Comparison of ENCODE assay signal across 8 cellular contexts in the genomic region with DNA sequence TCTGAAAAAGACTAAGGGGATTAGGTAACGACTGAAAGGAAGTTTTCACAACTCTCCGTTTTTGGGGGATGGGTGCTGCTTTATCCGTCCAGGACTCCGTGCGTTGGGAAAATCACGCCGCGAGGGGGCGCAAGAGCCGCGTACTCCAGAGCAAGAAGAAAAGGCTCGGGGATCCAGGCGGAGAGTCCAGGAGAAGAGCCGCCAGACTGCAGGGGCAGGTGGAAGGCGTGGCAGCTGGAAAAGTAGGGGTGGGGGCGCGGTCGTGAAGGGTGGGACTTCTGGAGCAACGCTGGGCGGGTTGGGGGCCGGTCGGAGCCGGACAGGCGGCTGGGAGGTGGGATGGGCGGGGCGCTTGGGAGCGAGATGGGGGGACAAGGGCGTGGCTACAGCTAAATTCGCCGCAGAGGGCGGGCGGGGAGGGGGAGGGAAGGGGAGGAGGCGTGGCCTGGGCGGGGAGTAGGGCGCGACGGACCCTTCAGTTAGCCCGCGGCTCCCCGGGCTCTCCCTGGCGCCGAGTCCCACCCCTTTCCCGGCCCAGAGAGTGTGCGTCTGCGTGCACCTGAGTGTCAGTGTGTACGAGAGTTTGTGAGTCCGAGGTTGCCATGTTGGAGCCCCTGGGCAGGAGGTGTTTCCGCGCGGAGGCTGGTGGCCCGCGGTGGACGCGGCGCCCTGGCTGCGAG. TPM values are rescaled to one million over a fixed set of nuclear protein-coding genes. Genes with fewer than 3 reads are reported as not detected.
DNase-seq lines count a peak whose midpoint lies in the region; ATAC-seq lines count a peak whose summit lies in the region.

No MANE protein-coding gene starts in this region.

- H3K79me2 ChIP-seq in Karpas-422 (ENCODE audit: low read length) = no peaks in the 10 kb centered on the region

- no peaks in the 10 kb centered on the region for H3K27me3 ChIP-seq in Karpas-422 (ENCODE audit: low read length)

- H2AFZ ChIP-seq in Karpas-422 (ENCODE audit: low read length) = peak overlapping the region; percentile 99

- H3K4me2 ChIP-seq in Karpas-422 (ENCODE audit: low read depth, low read length, poor library complexity, severe bottlenecking) = peak overlapping the region; percentile 99

- H3K9ac ChIP-seq in Karpas-422 (ENCODE audit: low read length) = peak overlapping the region; percentile 68

- DNase-seq in DMS114 treated with DMSO at 0.1 percent for 48 hours (lab: John Stamatoyannopoulos, UW; ENCODE audit: unreplicated experiment) = peak; percentile 85
- DNase-seq in Karpas-422 = peak; percentile 97
- DNase-seq in RKO (ENCODE audit: low spot score) = peak; percentile 94
- peak; percentile 98 for DNase-seq in fibroblast of peridontal ligament (ENCODE audit: extremely low read depth)
- peak; percentile 88 for DNase-seq in natural killer cell treated with Interleukin-12 subunit alpha and Interleukin-12 subunit beta and Interleukin-15 and Interleukin-18, amount 100 ng/mL, for 72 hours (ENCODE audit: low spot score)
- DNase-seq in stimulated activated naive CD4-positive, alpha-beta T cell treated with Interleukin-2 at 50 U/mL for 16 hours (lab: John Stamatoyannopoulos, UW) = peak; percentile 87

- peak overlapping the region; percentile 88 for H3K4me3 ChIP-seq in Karpas-422 (ENCODE audit: low read length)

- no peak overlapping the region for H3K27ac ChIP-seq in Karpas-422 (ENCODE audit: low read length)

- no peaks in the 10 kb centered on the region for H3K9me3 Mint-ChIP-seq in activated T-helper 17 cell treated with anti-CD3 and anti-CD28 coated beads, Interleukin-2, amount 50 U/mL, for 72 hours
- no peaks in the 10 kb centered on the region for H3K9me3 Mint-ChIP-seq in natural killer cell treated with Interleukin-12 subunit alpha and Interleukin-12 subunit beta and Interleukin-15 and Interleukin-18, amount 100 ng/mL, for 72 hours

- H3K36me3 ChIP-seq in Karpas-422 (ENCODE audit: insufficient read depth, low read length) = no peaks in the 10 kb centered on the region

- no peaks in the 10 kb centered on the region for H3K4me1 Mint-ChIP-seq in activated T-helper 17 cell treated with anti-CD3 and anti-CD28 coated beads, Interleukin-2, amount 50 U/mL, for 72 hours
- peaks cover 7 to 11% of the 10 kb centered on the region in 2 donors for H3K4me1 Mint-ChIP-seq in natural killer cell treated with Interleukin-12 subunit alpha and Interleukin-12 subunit beta and Interleukin-15 and Interleukin-18, amount 100 ng/mL, for 72 hours (ENCODE audit: low read depth in 2 of 2)

- no peaks in the 10 kb centered on the region for H3K9me3 ChIP-seq in Karpas-422 (ENCODE audit: low read length)

- no peaks in the 10 kb centered on the region for H4K20me1 ChIP-seq in Karpas-422 (ENCODE audit: insufficient read depth, low read depth, low read length)

- H3K4me3 Mint-ChIP-seq in activated T-helper 17 cell treated with anti-CD3 and anti-CD28 coated beads, Interleukin-2, amount 50 U/mL, for 72 hours = peak overlapping the region; percentile 73
- H3K4me3 Mint-ChIP-seq in natural killer cell treated with Interleukin-12 subunit alpha and Interleukin-12 subunit beta and Interleukin-15 and Interleukin-18, amount 100 ng/mL, for 72 hours = peak overlapping the region; percentile 84

- no peaks in the 10 kb centered on the region for H3K9me2 ChIP-seq in Karpas-422 (replicated peaks; ENCODE audit: insufficient read depth, low read length)

- H3K27me3 Mint-ChIP-seq in activated T-helper 17 cell treated with anti-CD3 and anti-CD28 coated beads, Interleukin-2, amount 50 U/mL, for 72 hours = peaks cover 6% of the 10 kb centered on the region
- peaks cover 8 to 10% of the 10 kb centered on the region in 2 donors for H3K27me3 Mint-ChIP-seq in natural killer cell treated with Interleukin-12 subunit alpha and Interleukin-12 subunit beta and Interleukin-15 and Interleukin-18, amount 100 ng/mL, for 72 hours

- peak; percentile 63 for ATAC-seq in GM21723 (IDR thresholded peaks at IDR 0.05; ENCODE audit: unreplicated experiment)
- peak; percentile 83 for ATAC-seq in activated T-helper 17 cell treated with anti-CD3 and anti-CD28 coated beads, Interleukin-2, amount 50 U/mL, for 72 hours (replicated peaks)
- ATAC-seq in natural killer cell treated with Interleukin-12 subunit alpha and Interleukin-12 subunit beta and Interleukin-15 and Interleukin-18, amount 100 ng/mL, for 72 hours = peak; percentile 77 to 83

- H3K36me3 Mint-ChIP-seq in activated T-helper 17 cell treated with anti-CD3 and anti-CD28 coated beads, Interleukin-2, amount 50 U/mL, for 72 hours (ENCODE audit: low read depth) = no peaks in the 10 kb centered on the region
- H3K36me3 Mint-ChIP-seq in natural killer cell treated with Interleukin-12 subunit alpha and Interleukin-12 subunit beta and Interleukin-15 and Interleukin-18, amount 100 ng/mL, for 72 hours = no peaks in the 10 kb centered on the region

- no peak overlapping the region for H3K27ac Mint-ChIP-seq in activated T-helper 17 cell treated with anti-CD3 and anti-CD28 coated beads, Interleukin-2, amount 50 U/mL, for 72 hours
- peak overlapping the region; percentile 1 to 50 for H3K27ac Mint-ChIP-seq in natural killer cell treated with Interleukin-12 subunit alpha and Interleukin-12 subunit beta and Interleukin-15 and Interleukin-18, amount 100 ng/mL, for 72 hours

- H3K4me1 ChIP-seq in Karpas-422 (ENCODE audit: low read length) = peaks cover 14% of the 10 kb centered on the region

RNA-seq across cellular contexts. Expression of a gene that starts 0.6 kb away (rescaled TPM):
- total RNA-seq in Karpas-422 (2014; rRNA removed; shearing (Covaris generic); ENCODE audit: low replicate concordance) = 0.11 TPM in 1 of 2 replicates, not detected in the other
- total RNA-seq in activated T-helper 17 cell treated with anti-CD3 and anti-CD28 coated beads, Interleukin-2, amount 50 U/mL, for 72 hours = under 1 TPM; 0.06 to 0.42 TPM
- total RNA-seq in natural killer cell treated with Interleukin-12 subunit alpha and Interleukin-12 subunit beta and Interleukin-15 and Interleukin-18, amount 100 ng/mL, for 72 hours = under 1 TPM in 1 of 2 donors, not detected in 1; 0.95 TPM

RNA-seq across cellular contexts. Expression of a gene that starts 35.3 kb away (rescaled TPM):
- total RNA-seq in Karpas-422 (2014; rRNA removed; shearing (Covaris generic); ENCODE audit: low replicate concordance) = not detected in 2 replicates
- total RNA-seq in activated T-helper 17 cell treated with anti-CD3 and anti-CD28 coated beads, Interleukin-2, amount 50 U/mL, for 72 hours = not detected
- total RNA-seq in natural killer cell treated with Interleukin-12 subunit alpha and Interleukin-12 subunit beta and Interleukin-15 and Interleukin-18, amount 100 ng/mL, for 72 hours = not detected
